ENCODE assay signal across 17 cellular contexts in genomic region chr9:137972355-137972987, GRCh38.
DNase-seq lines count a peak whose midpoint lies in the region; ATAC-seq and TF ChIP-seq lines count a peak whose summit lies in the region.
"Had no signal": no experiment of that assay in that cellular context is flagged by ENCODE, and none has a peak within 500 bp of the region (broad histone marks: within the 10 kb centered on the region; RNA-seq: fewer than 3 reads in every experiment).

No MANE protein-coding gene starts in this region.

- peak; percentile 30 for DNase-seq in right atrium auricular region (ENCODE audit: low spot score)
- DNase-seq in left cardiac atrium, result no peak
- DNase-seq in endodermal cell, result peak; percentile 25
- peak; percentile 62 for DNase-seq in osteoblast (ENCODE audit: insufficient read length, low spot score, missing footprints)
- no peak for DNase-seq in ACHN
- no peak for DNase-seq in amygdala (lab: John Stamatoyannopoulos, UW)
- DNase-seq in left colon, result no peak
- DNase-seq: DMS153, EL, H9, NCI-H1092 treated with DMSO at 0.1 percent for 48 hours, NCI-H1694, NCI-H2107, NCI-H345, NCI-H526 treated with DMSO at 0.1 percent for 48 hours had no signal

- H3K27ac ChIP-seq in right atrium auricular region, result no peak overlapping the region
- H3K27ac ChIP-seq in endodermal cell (ENCODE audit: low read depth, low read length), result no peak overlapping the region
- H3K27ac ChIP-seq in osteoblast (ENCODE audit: low read depth, low read length), result no peak overlapping the region
- H3K27ac ChIP-seq: KMS-11 had no signal

- no peaks in the 10 kb centered on the region for H3K9me3 ChIP-seq in right atrium auricular region
- peaks cover 4% of the 10 kb centered on the region for H3K9me3 ChIP-seq in endodermal cell (ENCODE audit: control insufficient read depth, low read length)
- no peaks in the 10 kb centered on the region for H3K9me3 ChIP-seq in osteoblast (ENCODE audit: low read depth, low read length)

- no peaks in the 10 kb centered on the region for H4K20me1 ChIP-seq in osteoblast (ENCODE audit: insufficient read depth, low read length)

- no peak overlapping the region for H3K9ac ChIP-seq in endodermal cell (ENCODE audit: extremely low read depth, low read length, poor library complexity, severe bottlenecking)
- H3K9ac ChIP-seq: KMS-11 had no signal

- no peaks in the 10 kb centered on the region for H3K4me1 ChIP-seq in right atrium auricular region
- no peaks in the 10 kb centered on the region for H3K4me1 ChIP-seq in endodermal cell (ENCODE audit: control insufficient read depth, insufficient read depth, low read length)
- H3K4me1 ChIP-seq in osteoblast (ENCODE audit: insufficient read depth, low read length), result no peaks in the 10 kb centered on the region

- no peaks in the 10 kb centered on the region for H3K36me3 Mint-ChIP-seq in endodermal cell (ENCODE audit: low read depth)

- 84 to 98% methylated on average over 8 to 16 of the region's 16 CpGs for WGBS in endodermal cell (ENCODE audit: insufficient coverage in 1 of 2, insufficient read length in 1 of 2), 2 experiments

- no peaks in the 10 kb centered on the region for H3K27me3 Mint-ChIP-seq in endodermal cell (ENCODE audit: insufficient read depth)

- no peak overlapping the region for H3K4me2 ChIP-seq in osteoblast (ENCODE audit: insufficient read depth, low read length)
- H3K4me2 ChIP-seq: KMS-11 had no signal

- H3K4me3 ChIP-seq in right atrium auricular region (no peak overlapping the region), endodermal cell (ENCODE audit: low read length) (no peak overlapping the region), osteoblast (ENCODE audit: insufficient read depth, low read length) (no peak overlapping the region)

- intact Hi-C loops in left cardiac atrium (cut with DNase I), result no loop called here
- intact Hi-C loops in left colon (cut with DNase I, micrococcal nuclease), result no loop called here

- H3K4me3 Mint-ChIP-seq in endodermal cell, result no peak overlapping the region
- H3K4me3 Mint-ChIP-seq: H9 had no signal

- H2AFZ ChIP-seq in osteoblast (ENCODE audit: low read length), result no peak overlapping the region

- H3K4me1 Mint-ChIP-seq in endodermal cell, result no peaks in the 10 kb centered on the region
- H3K4me1 Mint-ChIP-seq: H9 had no signal

- H3K27me3 ChIP-seq in right atrium auricular region (no peaks in the 10 kb centered on the region), endodermal cell (ENCODE audit: control insufficient read depth, insufficient read depth, low read length, poor library complexity, severe bottlenecking) (no peaks in the 10 kb centered on the region), osteoblast (ENCODE audit: insufficient read depth, low read length) (no peaks in the 10 kb centered on the region)

- ATAC-seq in left cardiac atrium (no peak), left colon (no peak)
- ATAC-seq: HepG2 had no signal

- no peaks in the 10 kb centered on the region for H3K79me2 ChIP-seq in osteoblast (ENCODE audit: insufficient read depth, low read length)

- peak overlapping the region; percentile 61 for H3K27ac Mint-ChIP-seq in endodermal cell

- no peaks in the 10 kb centered on the region for H3K9me3 Mint-ChIP-seq in endodermal cell
- H3K9me3 Mint-ChIP-seq: H9 had no signal

- no peaks in the 10 kb centered on the region for H3K36me3 ChIP-seq in right atrium auricular region
- H3K36me3 ChIP-seq in endodermal cell (ENCODE audit: control insufficient read depth, insufficient read depth, low read length), result no peaks in the 10 kb centered on the region
- no peaks in the 10 kb centered on the region for H3K36me3 ChIP-seq in osteoblast (ENCODE audit: insufficient read depth, low read length)

- in situ Hi-C loops in ACHN (cut with HindIII; ENCODE audit: low pct_ligation_motif_present, low pct_unique_long_range_greater_than_20kb, low sequenced_read_pairs), result no loop called here

- TF ChIP-seq CTCF in right atrium auricular region (IDR thresholded peaks at IDR 0.05) (no peak), endodermal cell (conservative IDR thresholded peaks at IDR 0.05) (no peak), osteoblast (IDR thresholded peaks at IDR 0.05; ENCODE audit: extremely low read depth, low read depth, low read length) (no peak)

Comparison
In these comparisons a context has a peak if more than half of its experiments do, and no peak if none do; other contexts are left out.
1. DNase-seq: peak in right atrium auricular region (single experiment), endodermal cell (single experiment) and osteoblast (single experiment); none in left cardiac atrium (single experiment), ACHN (single experiment), amygdala (0 of 56) and left colon (0 of 2).